16 cellular contexts compared by ENCODE assay signal in the genomic region with DNA sequence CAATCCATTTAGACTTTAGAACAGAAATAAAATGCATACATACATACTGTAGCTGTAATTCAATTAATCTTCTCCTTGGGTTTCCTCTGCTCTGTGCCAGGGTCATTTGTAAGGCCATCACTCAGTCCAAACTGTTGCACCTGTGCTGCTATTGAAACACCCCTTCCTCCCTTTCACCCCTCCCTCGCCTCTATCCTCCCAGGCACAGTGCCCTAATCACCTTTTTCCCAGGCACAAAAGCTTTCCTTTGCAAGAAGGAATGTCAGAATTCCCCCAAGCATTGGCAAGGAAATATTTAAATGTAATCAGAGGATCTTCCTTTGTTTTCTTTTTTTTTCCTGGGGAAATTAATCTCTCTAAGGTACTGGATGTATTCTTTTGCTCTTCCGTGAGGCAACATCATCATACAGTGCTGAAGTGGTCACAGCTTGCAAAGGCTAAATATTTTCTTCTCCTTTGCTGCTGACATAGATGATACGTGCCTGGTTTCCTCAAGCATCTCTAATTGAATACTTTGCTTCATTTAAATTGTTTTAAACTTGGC.
"Had no signal": no experiment of that assay in that cellular context is flagged by ENCODE, and none has a peak within 500 bp of the region (broad histone marks: within the 10 kb centered on the region; RNA-seq: fewer than 3 reads in every experiment).

No MANE protein-coding gene starts in this region.

- H3K36me3 Mint-ChIP-seq: activated naive CD4-positive, alpha-beta T cell treated with anti-CD3 and anti-CD28 coated beads, Interleukin-2, amount 50 U/mL, for 72 hours; naive thymus-derived CD8-positive, alpha-beta T cell had no signal

- H3K9me3 Mint-ChIP-seq: activated naive CD4-positive, alpha-beta T cell treated with anti-CD3 and anti-CD28 coated beads, Interleukin-2, amount 50 U/mL, for 72 hours; activated T-cell treated with anti-CD3 and anti-CD28 coated beads, Interleukin-2, amount 50 U/mL, for 24 hours; dendritic cell treated with granulocyte-macrophage colony-stimulating factor and Interleukin-4, amounts not matched to agents 40 ng/mL and 50 ng/mL, for 4 days; naive thymus-derived CD8-positive, alpha-beta T cell had no signal

- H3K27me3 Mint-ChIP-seq: dendritic cell treated with granulocyte-macrophage colony-stimulating factor and Interleukin-4, amounts not matched to agents 40 ng/mL and 50 ng/mL, for 4 days had no signal

- H3K4me1 Mint-ChIP-seq: naive thymus-derived CD8-positive, alpha-beta T cell had no signal

- ATAC-seq: activated naive CD4-positive, alpha-beta T cell treated with anti-CD3 and anti-CD28 coated beads, Interleukin-2, amount 50 U/mL, for 72 hours; left cardiac atrium; mucosa of descending colon; naive thymus-derived CD8-positive, alpha-beta T cell had no signal

- DNase-seq: activated CD4-positive, alpha-beta T cell treated with anti-CD3 and anti-CD28 coated beads, Interleukin-2, amount 50 U/mL, for 1 hour; activated effector memory CD4-positive, alpha-beta T cell treated with Interleukin-2 at 50 U/mL for 16 hours; activated T-cell treated with anti-CD3 and anti-CD28 coated beads, Interleukin-2, amount 50 U/mL, for 24 hours; amygdala; cerebellar nuclear complex; erythroblast; left cardiac atrium; mucosa of descending colon; naive thymus-derived CD8-positive, alpha-beta T cell; sigmoid colon; stimulated activated CD4-positive, alpha-beta T cell treated with anti-CD3 and anti-CD28 coated beads, Interleukin-2, amount 100 ng/mL, for 24 hours; stimulated activated naive CD4-positive, alpha-beta T cell had no signal

- H3K4me3 ChIP-seq: hepatocyte, lung, mucosa of descending colon, sigmoid colon had no signal

- H3K27ac Mint-ChIP-seq: activated naive CD4-positive, alpha-beta T cell treated with anti-CD3 and anti-CD28 coated beads, Interleukin-2, amount 50 U/mL, for 72 hours; activated T-cell treated with anti-CD3 and anti-CD28 coated beads, Interleukin-2, amount 50 U/mL, for 24 hours; dendritic cell treated with granulocyte-macrophage colony-stimulating factor and Interleukin-4, amounts not matched to agents 40 ng/mL and 50 ng/mL, for 4 days; naive thymus-derived CD8-positive, alpha-beta T cell had no signal

- H3K4me3 Mint-ChIP-seq: activated T-cell treated with anti-CD3 and anti-CD28 coated beads, Interleukin-2, amount 50 U/mL, for 24 hours; dendritic cell treated with granulocyte-macrophage colony-stimulating factor and Interleukin-4, amounts not matched to agents 40 ng/mL and 50 ng/mL, for 4 days; naive thymus-derived CD8-positive, alpha-beta T cell had no signal
